In genomic region chr2:11506611-11506969, GRCh38 we compare ENCODE assay signal across 1 cellular context.
TF ChIP-seq lines count a peak whose summit lies in the region.

No MANE protein-coding gene starts in this region.

TF ChIP-seq in HepG2, 621 proteins besides CTCF, POLR2A, EP300 and RAD21 (continued from another document and continues in another):
- TF ChIP-seq, protein P1, sequence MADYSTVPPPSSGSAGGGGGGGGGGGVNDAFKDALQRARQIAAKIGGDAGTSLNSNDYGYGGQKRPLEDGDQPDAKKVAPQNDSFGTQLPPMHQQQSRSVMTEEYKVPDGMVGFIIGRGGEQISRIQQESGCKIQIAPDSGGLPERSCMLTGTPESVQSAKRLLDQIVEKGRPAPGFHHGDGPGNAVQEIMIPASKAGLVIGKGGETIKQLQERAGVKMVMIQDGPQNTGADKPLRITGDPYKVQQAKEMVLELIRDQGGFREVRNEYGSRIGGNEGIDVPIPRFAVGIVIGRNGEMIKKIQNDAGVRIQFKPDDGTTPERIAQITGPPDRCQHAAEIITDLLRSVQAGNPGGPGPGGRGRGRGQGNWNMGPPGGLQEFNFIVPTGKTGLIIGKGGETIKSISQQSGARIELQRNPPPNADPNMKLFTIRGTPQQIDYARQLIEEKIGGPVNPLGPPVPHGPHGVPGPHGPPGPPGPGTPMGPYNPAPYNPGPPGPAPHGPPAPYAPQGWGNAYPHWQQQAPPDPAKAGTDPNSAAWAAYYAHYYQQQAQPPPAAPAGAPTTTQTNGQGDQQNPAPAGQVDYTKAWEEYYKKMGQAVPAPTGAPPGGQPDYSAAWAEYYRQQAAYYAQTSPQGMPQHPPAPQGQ (CRISPR knock-in tag; IDR thresholded peaks at IDR 0.05; ENCODE audit: borderline replicate concordance): no peak
- TF ChIP-seq ZC3H4 (CRISPR knock-in tag; IDR thresholded peaks at IDR 0.05; ENCODE audit: borderline replicate concordance) (no peak; the same call in none of the 2 replicates), CENPX (CRISPR knock-in tag; IDR thresholded peaks at IDR 0.05) (no peak), SMAD3 (CRISPR knock-in tag; IDR thresholded peaks at IDR 0.05) (no peak), NFIB (CRISPR knock-in tag; IDR thresholded peaks at IDR 0.05; ENCODE audit: borderline replicate concordance) (no peak), NFE2 (CRISPR knock-in tag; IDR thresholded peaks at IDR 0.05) (no peak), NFRKB (IDR thresholded peaks at IDR 0.05) (no peak), PAX8 (CRISPR knock-in tag; IDR thresholded peaks at IDR 0.05; ENCODE audit: borderline replicate concordance) (no peak), MZF1 (CRISPR knock-in tag; IDR thresholded peaks at IDR 0.05; ENCODE audit: borderline replicate concordance) (no peak), ZNF891 (CRISPR knock-in tag; IDR thresholded peaks at IDR 0.05) (no peak), TFE3 (CRISPR knock-in tag; IDR thresholded peaks at IDR 0.05) (no peak; the same call in 1 of the 2 replicates), TARDBP (CRISPR knock-in tag; IDR thresholded peaks at IDR 0.05) (no peak), ZNF343 (CRISPR knock-in tag; IDR thresholded peaks at IDR 0.05) (no peak), THAP9 (CRISPR knock-in tag; IDR thresholded peaks at IDR 0.05; ENCODE audit: borderline replicate concordance) (no peak), ZNF580 (CRISPR knock-in tag; IDR thresholded peaks at IDR 0.05; ENCODE audit: borderline replicate concordance, low read depth) (no peak), ZNF225 (CRISPR knock-in tag; IDR thresholded peaks at IDR 0.05) (no peak), ZNF232 (CRISPR knock-in tag; IDR thresholded peaks at IDR 0.05; ENCODE audit: borderline replicate concordance) (peak; percentile 61; the same call in 1 of the 2 replicates), XRCC5 (optimal IDR thresholded peaks at IDR 0.05; ENCODE audit: low read length) (no peak), RFXAP (CRISPR knock-in tag; IDR thresholded peaks at IDR 0.05; ENCODE audit: borderline replicate concordance) (peak; percentile 67; the same call in 1 of the 2 replicates), SNAPC4 (CRISPR knock-in tag; IDR thresholded peaks at IDR 0.05) (no peak), ATF1 (CRISPR knock-in tag; IDR thresholded peaks at IDR 0.05) (no peak), ZNF614 (CRISPR knock-in tag; IDR thresholded peaks at IDR 0.05; ENCODE audit: borderline replicate concordance) (0 out of 2 replicates have a peak, but pooled peaks have one; percentile 30), ZNF205 (CRISPR knock-in tag; IDR thresholded peaks at IDR 0.05) (no peak; the same call in 1 of the 2 replicates), ZFP36 (IDR thresholded peaks at IDR 0.05; ENCODE audit: borderline replicate concordance, low read depth, low read length, partially characterized antibody) (no peak), AGO2 (optimal IDR thresholded peaks at IDR 0.05; ENCODE audit: low read depth, low read length) (no peak), ZNF768 (CRISPR knock-in tag; IDR thresholded peaks at IDR 0.05) (no peak), PRPF4 (IDR thresholded peaks at IDR 0.05; ENCODE audit: low read depth, low read length, poor library complexity, severe bottlenecking) (no peak), EHMT2 (IDR thresholded peaks at IDR 0.05; ENCODE audit: borderline replicate concordance, low read depth, low read length) (no peak), NFIC (IDR thresholded peaks at IDR 0.05; ENCODE audit: low read length) (no peak), TCF7 (IDR thresholded peaks at IDR 0.05; ENCODE audit: low read depth) (no peak), ZFY (CRISPR knock-in tag; IDR thresholded peaks at IDR 0.05) (no peak), CENPT (CRISPR knock-in tag; IDR thresholded peaks at IDR 0.05; ENCODE audit: low read depth) (no peak), ATF3 (CRISPR knock-in tag; IDR thresholded peaks at IDR 0.05) (no peak), GLMP (CRISPR knock-in tag; IDR thresholded peaks at IDR 0.05; ENCODE audit: borderline replicate concordance) (no peak), RBM22 (optimal IDR thresholded peaks at IDR 0.05; ENCODE audit: low read length) (no peak), HOXD1 (CRISPR knock-in tag; IDR thresholded peaks at IDR 0.05) (0 out of 2 replicates have a peak, but pooled peaks have one; percentile 16), ZKSCAN5 (CRISPR knock-in tag; IDR thresholded peaks at IDR 0.05) (no peak), SIN3B (IDR thresholded peaks at IDR 0.05; ENCODE audit: low read length) (no peak), ZNF564 (CRISPR knock-in tag; IDR thresholded peaks at IDR 0.05) (no peak), ZKSCAN1 (IDR thresholded peaks at IDR 0.05; ENCODE audit: low read length) (peak; percentile 17; the same call in 1 of the 2 replicates)
- TF ChIP-seq, protein P2, sequence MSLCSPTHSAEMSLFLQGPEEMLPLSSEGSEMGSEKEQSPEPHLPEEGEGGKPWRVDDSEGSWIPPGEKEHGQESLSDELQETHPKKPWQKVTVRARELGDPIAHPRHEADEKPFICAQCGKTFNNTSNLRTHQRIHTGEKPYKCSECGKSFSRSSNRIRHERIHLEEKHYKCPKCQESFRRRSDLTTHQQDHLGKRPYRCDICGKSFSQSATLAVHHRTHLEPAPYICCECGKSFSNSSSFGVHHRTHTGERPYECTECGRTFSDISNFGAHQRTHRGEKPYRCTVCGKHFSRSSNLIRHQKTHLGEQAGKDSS (CRISPR knock-in tag; IDR thresholded peaks at IDR 0.05; ENCODE audit: borderline replicate concordance, low read depth): peak; percentile 48; the same call in 1 of the 2 replicates
- TF ChIP-seq, protein P3, sequence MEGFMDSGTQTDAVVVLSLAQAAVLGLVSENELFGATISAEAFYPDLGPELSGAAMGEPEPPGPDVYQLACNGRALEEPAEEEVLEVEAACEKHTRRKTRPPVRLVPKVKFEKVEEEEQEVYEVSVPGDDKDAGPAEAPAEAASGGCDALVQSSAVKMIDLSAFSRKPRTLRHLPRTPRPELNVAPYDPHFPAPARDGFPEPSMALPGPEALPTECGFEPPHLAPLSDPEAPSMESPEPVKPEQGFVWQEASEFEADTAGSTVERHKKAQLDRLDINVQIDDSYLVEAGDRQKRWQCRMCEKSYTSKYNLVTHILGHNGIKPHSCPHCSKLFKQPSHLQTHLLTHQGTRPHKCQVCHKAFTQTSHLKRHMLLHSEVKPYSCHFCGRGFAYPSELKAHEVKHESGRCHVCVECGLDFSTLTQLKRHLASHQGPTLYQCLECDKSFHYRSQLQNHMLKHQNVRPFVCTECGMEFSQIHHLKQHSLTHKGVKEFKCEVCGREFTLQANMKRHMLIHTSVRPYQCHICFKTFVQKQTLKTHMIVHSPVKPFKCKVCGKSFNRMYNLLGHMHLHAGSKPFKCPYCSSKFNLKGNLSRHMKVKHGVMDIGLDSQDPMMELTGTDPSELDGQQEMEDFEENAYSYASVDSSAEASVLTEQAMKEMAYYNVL (CRISPR knock-in tag; IDR thresholded peaks at IDR 0.05; ENCODE audit: borderline replicate concordance): no peak
- TF ChIP-seq, protein P4, sequence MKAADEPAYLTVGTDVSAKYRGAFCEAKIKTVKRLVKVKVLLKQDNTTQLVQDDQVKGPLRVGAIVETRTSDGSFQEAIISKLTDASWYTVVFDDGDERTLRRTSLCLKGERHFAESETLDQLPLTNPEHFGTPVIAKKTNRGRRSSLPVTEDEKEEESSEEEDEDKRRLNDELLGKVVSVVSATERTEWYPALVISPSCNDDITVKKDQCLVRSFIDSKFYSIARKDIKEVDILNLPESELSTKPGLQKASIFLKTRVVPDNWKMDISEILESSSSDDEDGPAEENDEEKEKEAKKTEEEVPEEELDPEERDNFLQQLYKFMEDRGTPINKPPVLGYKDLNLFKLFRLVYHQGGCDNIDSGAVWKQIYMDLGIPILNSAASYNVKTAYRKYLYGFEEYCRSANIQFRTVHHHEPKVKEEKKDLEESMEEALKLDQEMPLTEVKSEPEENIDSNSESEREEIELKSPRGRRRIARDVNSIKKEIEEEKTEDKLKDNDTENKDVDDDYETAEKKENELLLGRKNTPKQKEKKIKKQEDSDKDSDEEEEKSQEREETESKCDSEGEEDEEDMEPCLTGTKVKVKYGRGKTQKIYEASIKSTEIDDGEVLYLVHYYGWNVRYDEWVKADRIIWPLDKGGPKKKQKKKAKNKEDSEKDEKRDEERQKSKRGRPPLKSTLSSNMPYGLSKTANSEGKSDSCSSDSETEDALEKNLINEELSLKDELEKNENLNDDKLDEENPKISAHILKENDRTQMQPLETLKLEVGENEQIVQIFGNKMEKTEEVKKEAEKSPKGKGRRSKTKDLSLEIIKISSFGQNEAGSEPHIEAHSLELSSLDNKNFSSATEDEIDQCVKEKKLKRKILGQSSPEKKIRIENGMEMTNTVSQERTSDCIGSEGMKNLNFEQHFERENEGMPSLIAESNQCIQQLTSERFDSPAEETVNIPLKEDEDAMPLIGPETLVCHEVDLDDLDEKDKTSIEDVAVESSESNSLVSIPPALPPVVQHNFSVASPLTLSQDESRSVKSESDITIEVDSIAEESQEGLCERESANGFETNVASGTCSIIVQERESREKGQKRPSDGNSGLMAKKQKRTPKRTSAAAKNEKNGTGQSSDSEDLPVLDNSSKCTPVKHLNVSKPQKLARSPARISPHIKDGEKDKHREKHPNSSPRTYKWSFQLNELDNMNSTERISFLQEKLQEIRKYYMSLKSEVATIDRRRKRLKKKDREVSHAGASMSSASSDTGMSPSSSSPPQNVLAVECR (CRISPR knock-in tag; IDR thresholded peaks at IDR 0.05; ENCODE audit: borderline replicate concordance): peak; percentile 37; the same call in 1 of the 2 replicates
